ENCODE assay signal across 13 cellular contexts in genomic region chr20:10636326-10636818, GRCh38. TPM values are rescaled to one million over a fixed set of nuclear protein-coding genes. Genes with fewer than 3 reads are reported as not detected.
DNase-seq lines count a peak whose midpoint lies in the region; ATAC-seq and TF ChIP-seq lines count a peak whose summit lies in the region.
"Had no signal": no experiment of that assay in that cellular context is flagged by ENCODE, and none has a peak within 500 bp of the region (broad histone marks: within the 10 kb centered on the region; RNA-seq: fewer than 3 reads in every experiment).

No MANE protein-coding gene starts in this region.

- peak overlapping the region; percentile 37 for H3K4me2 ChIP-seq in GM23248 (ENCODE audit: unreplicated experiment)

- no peaks in the 10 kb centered on the region for H3K9me2 ChIP-seq in GM23248 (ENCODE audit: insufficient read depth)

- H3K27ac ChIP-seq in GM23248: peak overlapping the region; percentile 51
- H3K27ac ChIP-seq: WERI-Rb-1 had no signal

- DNase-seq in GM23248 (peak; percentile 25), MCF 10A (ENCODE audit: unreplicated experiment) (peak; percentile 90), left cardiac atrium (no peak), sciatic nerve (ENCODE audit: low spot score) (no peak), NOMO-1 treated with dmso at 0.1 percent for 144 hours (lab: John Stamatoyannopoulos, UW; ENCODE audit: unreplicated experiment) (no peak), COLO829 (ENCODE audit: low spot score) (no peak), NCI-H1417 treated with DMSO at 0.1 percent for 48 hours (lab: John Stamatoyannopoulos, UW) (no peak), NCI-H345 treated with DMSO at 0.1 percent for 48 hours (lab: John Stamatoyannopoulos, UW; ENCODE audit: unreplicated experiment) (no peak)
- DNase-seq: activated effector memory CD4-positive, alpha-beta T cell treated with Interleukin-2 at 50 U/mL for 16 hours; CD4-positive, CD25-positive, alpha-beta regulatory T cell; WERI-Rb-1 had no signal

- in situ Hi-C loops in GM23248 (cut with MboI): no loop called here

- no peak overlapping the region for H2AFZ ChIP-seq in GM23248

- peak overlapping the region; percentile 29 for H3K4me3 Mint-ChIP-seq in MCF 10A (ENCODE audit: unreplicated experiment)
- H3K4me3 Mint-ChIP-seq: CD4-positive, CD25-positive, alpha-beta regulatory T cell had no signal

- no peak for TF ChIP-seq CTCF in MCF 10A (IDR thresholded peaks at IDR 0.05; ENCODE audit: unreplicated experiment)

- H3K27ac Mint-ChIP-seq in MCF 10A (ENCODE audit: low read depth, unreplicated experiment): peak overlapping the region; percentile 85
- H3K27ac Mint-ChIP-seq: CD4-positive, CD25-positive, alpha-beta regulatory T cell had no signal

- H3K36me3 Mint-ChIP-seq in MCF 10A (ENCODE audit: insufficient read depth, unreplicated experiment): peaks cover 43% of the 10 kb centered on the region

- CTCF ChIA-PET in MCF 10A (lab: Yijun Ruan, JAX): interaction anchor here (0.6 to 5.3 kb wide), 27 partner anchors 9 to 790 kb away, joined by 3 to 23 read pairs (median 5); no protein-coding TSS in a partner anchor

- 61 to 76% methylated on average over 5 of the region's 5 CpGs for WGBS in GM23248 (ENCODE audit: low coverage in 1 of 2, low lambda C conversion rate in 2 of 2, missing lambda C conversion rate in 2 of 2), 2 experiments

- intact Hi-C loops in MCF 10A (cut with micrococcal nuclease): no loop called here
- intact Hi-C loops in left cardiac atrium (cut with DNase I): no loop called here
- intact Hi-C loops in sciatic nerve (cut with DNase I): no loop called here

- no peaks in the 10 kb centered on the region for H3K9me3 Mint-ChIP-seq in MCF 10A (ENCODE audit: unreplicated experiment)
- H3K9me3 Mint-ChIP-seq: CD4-positive, CD25-positive, alpha-beta regulatory T cell had no signal

- POLR2A ChIA-PET in MCF 10A (lab: Yijun Ruan, JAX): interaction anchor here (0.6 to 6.6 kb wide), 32 partner anchors 8 to 791 kb away, joined by 3 to 51 read pairs (median 5); partner anchors contain the start of genes JAG1, MKKS and SLX4IP

- H3K9ac ChIP-seq in GM23248: peak overlapping the region; percentile 33; the same call in 1 of the 2 replicates

- no peaks in the 10 kb centered on the region for H3K36me3 ChIP-seq in GM23248 (ENCODE audit: low read depth)
- H3K36me3 ChIP-seq: WERI-Rb-1 had no signal

- H3K27me3 ChIP-seq in GM23248 (replicated peaks; ENCODE audit: insufficient read depth): no peaks in the 10 kb centered on the region
- H3K27me3 ChIP-seq: MG63 had no signal

- ATAC-seq in left cardiac atrium (peak; percentile 36 to 44), sciatic nerve (peak; percentile 73)
- ATAC-seq: Panc1 had no signal

- H3K4me3 ChIP-seq in GM23248: no peak overlapping the region
- H3K4me3 ChIP-seq: MG63 had no signal

- no peaks in the 10 kb centered on the region for H3K9me3 ChIP-seq in GM23248 (ENCODE audit: low read depth)
- H3K9me3 ChIP-seq: MG63 had no signal

- no peaks in the 10 kb centered on the region for H3K79me2 ChIP-seq in GM23248 (ENCODE audit: insufficient read depth)

- no TSS peak for BruUV-seq in MCF 10A (replicated peaks; lab: Mats Ljungman, UMichigan)

- peaks cover 11% of the 10 kb centered on the region for H3F3A ChIP-seq in GM23248 (ENCODE audit: insufficient read depth)

- no peaks in the 10 kb centered on the region for H4K20me1 ChIP-seq in GM23248 (ENCODE audit: insufficient read depth)

- H3K27me3 Mint-ChIP-seq in MCF 10A (ENCODE audit: insufficient read depth, unreplicated experiment): no peaks in the 10 kb centered on the region

- H3K4me1 ChIP-seq in GM23248 (ENCODE audit: insufficient read depth): peaks cover 26% of the 10 kb centered on the region

- H3K4me1 Mint-ChIP-seq in MCF 10A (ENCODE audit: insufficient read depth, unreplicated experiment): peaks cover 44% of the 10 kb centered on the region
- H3K4me1 Mint-ChIP-seq: CD4-positive, CD25-positive, alpha-beta regulatory T cell had no signal

RNA-seq across cellular contexts. Expression of gene JAG1, which starts 37.4 kb away (rescaled TPM):
- total RNA-seq in GM23248 (2014; rRNA removed; shearing (Covaris generic)): 4.8 and 8.4 TPM in 2 replicates
- polyA plus RNA-seq in GM23248 (2016; fragmentation: Nextera tagmentation; extraction: Ambion mirVana): 0.98 and 1.2 TPM in 2 replicates
- 62.5 and 88.0 TPM in 2 replicates for total RNA-seq in MCF 10A (2022)
- 10 to 100 TPM; 32.4 to 42.3 TPM for total RNA-seq in left cardiac atrium
- 81.6 TPM for total RNA-seq in sciatic nerve

Comparison
In these comparisons a context has a peak if more than half of its experiments do, and no peak if none do; other contexts are left out.
1. DNase-seq: peak in GM23248 (single experiment) and MCF 10A (single experiment); none in left cardiac atrium (single experiment), sciatic nerve (single experiment), NOMO-1 treated with dmso at 0.1 percent for 144 hours (single experiment), COLO829 (single experiment), NCI-H1417 treated with DMSO at 0.1 percent for 48 hours (single experiment) and NCI-H345 treated with DMSO at 0.1 percent for 48 hours (single experiment).